8 cellular contexts compared by ENCODE assay signal in the genomic region with DNA sequence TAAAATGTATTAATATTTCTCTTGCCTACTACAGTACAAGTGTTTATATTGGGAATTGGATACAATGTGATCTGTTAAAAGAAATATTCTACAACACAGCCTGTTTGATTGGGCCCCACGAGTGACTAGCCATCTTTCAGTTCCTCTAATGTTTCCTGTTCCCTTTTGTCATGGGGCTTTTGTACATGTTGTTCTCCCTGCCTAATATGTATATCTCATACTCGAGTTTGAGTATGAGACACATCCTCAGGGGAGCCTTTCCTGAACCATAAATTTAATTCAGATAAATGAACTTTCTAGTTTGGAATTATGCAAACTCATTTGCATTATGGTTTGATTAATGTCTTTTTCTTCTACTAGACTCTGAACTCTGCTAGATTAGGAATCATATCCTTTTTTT.
DNase-seq lines count a peak whose midpoint lies in the region; ATAC-seq and TF ChIP-seq lines count a peak whose summit lies in the region.

No MANE protein-coding gene starts in this region.

- peak overlapping the region; percentile 61 to 67 for H3K27ac ChIP-seq in uterus

- no peak for TF ChIP-seq POLR2A in uterus (IDR thresholded peaks at IDR 0.05)

- intact Hi-C loops in uterus (cut with DNase I; ENCODE audit: low total_unique reads), result no loop called here

- no peaks in the 10 kb centered on the region for H3K36me3 ChIP-seq in uterus

- no peak for DNase-seq in stimulated activated naive CD8-positive, alpha-beta T cell treated with anti-CD3 and anti-CD28 coated beads, Interleukin-15, Interleukin-2, amounts not matched to agents 100 U/mL and 50 U/mL, for 24 hours
- DNase-seq in stimulated activated naive CD8-positive, alpha-beta T cell treated with anti-CD3 and anti-CD28 coated beads, Interleukin-15, amount 100 ng/mL, for 72 hours, result no peak
- DNase-seq in dermis blood vessel endothelial cell (peak; percentile 56), uterus (no peak), A172 (ENCODE audit: low spot score) (no peak), NCI-H510A (lab: John Stamatoyannopoulos, UW) (no peak)
- no peak for DNase-seq in stimulated activated CD4-positive, alpha-beta T cell treated with anti-CD3 and anti-CD28 coated beads, Interleukin-15, amount 100 ng/mL, for 24 hours

- ATAC-seq in stimulated activated naive CD8-positive, alpha-beta T cell treated with anti-CD3 and anti-CD28 coated beads, Interleukin-15, Interleukin-2, amounts not matched to agents 100 U/mL and 50 U/mL, for 24 hours, result peak; percentile 57
- no peak for ATAC-seq in stimulated activated naive CD8-positive, alpha-beta T cell treated with anti-CD3 and anti-CD28 coated beads, Interleukin-15, amount 100 ng/mL, for 72 hours
- peak; percentile 93 for ATAC-seq in HG03196 (IDR thresholded peaks at IDR 0.05; ENCODE audit: unreplicated experiment)

- H3K27ac Mint-ChIP-seq in stimulated activated naive CD8-positive, alpha-beta T cell treated with anti-CD3 and anti-CD28 coated beads, Interleukin-15, amount 100 ng/mL, for 72 hours, result no peak overlapping the region

- no peaks in the 10 kb centered on the region for H3K27me3 Mint-ChIP-seq in stimulated activated naive CD8-positive, alpha-beta T cell treated with anti-CD3 and anti-CD28 coated beads, Interleukin-15, amount 100 ng/mL, for 72 hours

- H3K4me3 ChIP-seq in uterus, result no peak overlapping the region

- no peaks in the 10 kb centered on the region for H3K27me3 ChIP-seq in uterus

- H3K9me3 Mint-ChIP-seq in stimulated activated naive CD8-positive, alpha-beta T cell treated with anti-CD3 and anti-CD28 coated beads, Interleukin-15, amount 100 ng/mL, for 72 hours, result peaks cover 1 to 3% of the 10 kb centered on the region in 2 donors

- peaks cover 43% of the 10 kb centered on the region for H3K4me1 Mint-ChIP-seq in stimulated activated naive CD8-positive, alpha-beta T cell treated with anti-CD3 and anti-CD28 coated beads, Interleukin-15, amount 100 ng/mL, for 72 hours

- no peaks in the 10 kb centered on the region for H3K9me3 ChIP-seq in uterus

- no peak for TF ChIP-seq CTCF in uterus (IDR thresholded peaks at IDR 0.05)

- H3K4me3 Mint-ChIP-seq in stimulated activated naive CD8-positive, alpha-beta T cell treated with anti-CD3 and anti-CD28 coated beads, Interleukin-15, amount 100 ng/mL, for 72 hours, result peak overlapping the region in 1 of 2 donors; percentile 22

- H3K4me1 ChIP-seq in uterus, result peaks cover 0 to 8% of the 10 kb centered on the region in 2 donors
